8 cellular contexts compared by ENCODE assay signal in the genomic region with DNA sequence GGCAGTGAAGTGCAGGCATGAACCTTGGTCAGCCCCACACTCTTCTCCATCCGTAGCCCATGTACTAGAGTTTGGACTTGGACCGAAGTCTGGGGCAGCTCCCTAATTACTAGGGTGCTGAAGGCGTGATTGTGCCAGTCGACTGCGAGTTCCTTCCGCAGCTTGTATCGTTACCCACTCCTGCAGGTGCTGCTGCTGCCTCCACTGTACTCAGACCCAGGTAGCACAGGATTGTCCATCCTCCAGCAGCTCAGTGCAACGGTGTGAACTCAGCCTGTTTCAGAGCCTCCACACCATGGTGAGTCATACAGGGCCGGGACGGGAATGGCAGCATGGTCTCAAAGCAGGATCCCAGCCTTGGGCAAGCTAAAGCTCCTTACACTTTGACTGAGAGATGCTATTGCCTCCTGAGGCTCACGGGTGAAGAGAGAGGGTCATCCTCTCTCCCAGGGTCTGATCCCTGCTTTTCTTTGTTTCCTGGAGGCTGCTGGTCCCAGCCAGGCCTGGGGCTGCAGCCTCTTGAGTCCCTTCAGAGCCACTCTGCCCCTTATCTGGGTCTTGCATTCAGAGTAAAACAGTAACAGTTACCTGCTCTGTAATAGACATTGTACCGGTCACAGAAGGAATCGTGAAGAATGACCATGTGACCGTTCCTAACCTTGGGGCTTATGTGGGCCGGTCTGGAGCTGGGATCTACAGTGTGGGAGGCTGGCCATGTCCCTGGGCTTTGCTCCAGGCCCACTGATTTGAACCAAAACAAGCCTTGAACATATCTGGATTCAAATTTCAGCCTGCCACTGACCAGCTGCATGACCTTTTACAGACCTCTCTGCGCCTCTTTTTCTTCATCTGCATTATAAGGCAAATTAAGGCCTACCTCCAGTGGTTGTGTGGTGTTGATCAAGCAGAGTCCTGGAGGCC. TPM values are rescaled to one million over a fixed set of nuclear protein-coding genes. Genes with fewer than 3 reads are reported as not detected.
DNase-seq lines count a peak whose midpoint lies in the region; ATAC-seq and TF ChIP-seq lines count a peak whose summit lies in the region.

No MANE protein-coding gene starts in this region.

- no peaks in the 10 kb centered on the region for H3K9me3 ChIP-seq in T-helper 17 cell (ENCODE audit: control insufficient read depth, low read length, poor library complexity, severe bottlenecking)

- no peaks in the 10 kb centered on the region for H3K27me3 Mint-ChIP-seq in T-helper 17 cell

- H3K36me3 Mint-ChIP-seq in T-helper 17 cell (ENCODE audit: low read depth), result peaks cover 6% of the 10 kb centered on the region

- no peak overlapping the region for H3K4me3 ChIP-seq in fibroblast of mammary gland (ENCODE audit: control insufficient read depth, low read depth, low read length)

- peak overlapping the region; percentile 94 for H3K4me3 Mint-ChIP-seq in T-helper 17 cell

- ATAC-seq in T-helper 17 cell (no peak), GM21529 (IDR thresholded peaks at IDR 0.05; ENCODE audit: unreplicated experiment) (no peak)

- no peak for TF ChIP-seq CTCF in fibroblast of mammary gland (conservative IDR thresholded peaks at IDR 0.05; ENCODE audit: control insufficient read depth, insufficient read depth, low read depth, low read length)

- peak overlapping the region; percentile 98 for H3K27ac Mint-ChIP-seq in T-helper 17 cell

- H3K4me1 Mint-ChIP-seq in T-helper 17 cell, result peaks cover 36% of the 10 kb centered on the region

- peak; percentile 21 for DNase-seq in activated CD4-positive, alpha-beta T cell treated with anti-CD3 and anti-CD28 coated beads for 48 hours
- no peak for DNase-seq in activated CD4-positive, alpha-beta T cell treated with anti-CD3 and anti-CD28 coated beads, Interleukin-2, amount 50 U/mL, for 1 hour
- DNase-seq in T-helper 17 cell (no peak), fibroblast of mammary gland (ENCODE audit: low read depth) (peak; percentile 66), NCI-H345 treated with DMSO at 0.1 percent for 48 hours (lab: John Stamatoyannopoulos, UW; ENCODE audit: unreplicated experiment) (no peak), NCI-H2107 (lab: John Stamatoyannopoulos, UW) (no peak)
- DNase-seq in stimulated activated CD8-positive, alpha-beta memory T cell treated with anti-CD3 and anti-CD28 coated beads, Interleukin-4, amount 100 ng/mL, for 48 hours, result peak; percentile 32

RNA-seq across cellular contexts. Expression of a gene that starts 1.7 kb away (rescaled TPM):
- 10 to 100 TPM; 39.6 to 41.9 TPM for total RNA-seq in T-helper 17 cell

RNA-seq across cellular contexts. Expression of a gene that starts 1.8 kb away (rescaled TPM):
- 100 to 1,000 TPM; 147 to 184 TPM for total RNA-seq in T-helper 17 cell

RNA-seq across cellular contexts. Expression of a gene that starts 27.0 kb away (rescaled TPM):
- total RNA-seq in T-helper 17 cell, result 10 to 100 TPM; 32.4 to 35.6 TPM

RNA-seq across cellular contexts. Expression of a gene that starts 27.5 kb away (rescaled TPM):
- total RNA-seq in T-helper 17 cell, result 10 to 100 TPM; 46.1 to 48.9 TPM

RNA-seq across cellular contexts. Expression of a gene that starts 39.6 kb away (rescaled TPM):
- 1 to 10 TPM in 1 of 2 donors, under 1 TPM in 1; 0.65 to 1.4 TPM for total RNA-seq in T-helper 17 cell

Comparison
In these comparisons a context has a peak if more than half of its experiments do, and no peak if none do; other contexts are left out.
1. DNase-seq: peak in activated CD4-positive, alpha-beta T cell treated with anti-CD3 and anti-CD28 coated beads for 48 hours (single experiment), fibroblast of mammary gland (single experiment) and stimulated activated CD8-positive, alpha-beta memory T cell treated with anti-CD3 and anti-CD28 coated beads, Interleukin-4, amount 100 ng/mL, for 48 hours (single experiment); none in activated CD4-positive, alpha-beta T cell treated with anti-CD3 and anti-CD28 coated beads, Interleukin-2, amount 50 U/mL, for 1 hour (single experiment), T-helper 17 cell (0 of 3), NCI-H345 treated with DMSO at 0.1 percent for 48 hours (single experiment) and NCI-H2107 (single experiment).